Comparison of ENCODE assay signal across 1 cellular context in the genomic region with DNA sequence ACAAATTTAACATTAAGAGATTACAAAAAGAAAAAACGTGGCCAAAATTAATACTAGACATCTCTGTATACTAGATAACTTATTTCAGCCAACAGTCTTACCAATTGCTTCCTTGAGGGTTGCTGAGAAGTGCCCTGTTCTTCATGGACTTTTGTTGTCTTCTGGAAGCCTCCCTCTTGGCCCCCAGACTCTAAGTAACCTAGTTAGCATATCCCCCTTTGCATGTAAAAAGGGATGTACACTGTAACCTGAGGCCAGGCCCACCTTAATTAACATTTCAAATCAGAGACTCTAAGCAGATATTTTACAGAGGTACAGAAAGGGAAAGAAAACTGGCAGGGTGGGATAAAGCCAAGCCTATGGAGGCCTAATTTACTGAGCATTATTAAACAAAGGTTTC.
TF ChIP-seq lines count a peak whose summit lies in the region.

No MANE protein-coding gene starts in this region.

TF ChIP-seq in WTC11, 78 proteins besides CTCF, POLR2A, EP300 and RAD21 (continued from another document):
- TF ChIP-seq, protein P1, sequence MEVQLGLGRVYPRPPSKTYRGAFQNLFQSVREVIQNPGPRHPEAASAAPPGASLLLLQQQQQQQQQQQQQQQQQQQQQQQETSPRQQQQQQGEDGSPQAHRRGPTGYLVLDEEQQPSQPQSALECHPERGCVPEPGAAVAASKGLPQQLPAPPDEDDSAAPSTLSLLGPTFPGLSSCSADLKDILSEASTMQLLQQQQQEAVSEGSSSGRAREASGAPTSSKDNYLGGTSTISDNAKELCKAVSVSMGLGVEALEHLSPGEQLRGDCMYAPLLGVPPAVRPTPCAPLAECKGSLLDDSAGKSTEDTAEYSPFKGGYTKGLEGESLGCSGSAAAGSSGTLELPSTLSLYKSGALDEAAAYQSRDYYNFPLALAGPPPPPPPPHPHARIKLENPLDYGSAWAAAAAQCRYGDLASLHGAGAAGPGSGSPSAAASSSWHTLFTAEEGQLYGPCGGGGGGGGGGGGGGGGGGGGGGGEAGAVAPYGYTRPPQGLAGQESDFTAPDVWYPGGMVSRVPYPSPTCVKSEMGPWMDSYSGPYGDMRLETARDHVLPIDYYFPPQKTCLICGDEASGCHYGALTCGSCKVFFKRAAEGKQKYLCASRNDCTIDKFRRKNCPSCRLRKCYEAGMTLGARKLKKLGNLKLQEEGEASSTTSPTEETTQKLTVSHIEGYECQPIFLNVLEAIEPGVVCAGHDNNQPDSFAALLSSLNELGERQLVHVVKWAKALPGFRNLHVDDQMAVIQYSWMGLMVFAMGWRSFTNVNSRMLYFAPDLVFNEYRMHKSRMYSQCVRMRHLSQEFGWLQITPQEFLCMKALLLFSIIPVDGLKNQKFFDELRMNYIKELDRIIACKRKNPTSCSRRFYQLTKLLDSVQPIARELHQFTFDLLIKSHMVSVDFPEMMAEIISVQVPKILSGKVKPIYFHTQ (CRISPR knock-in tag; IDR thresholded peaks at IDR 0.05) = no peak
- TF ChIP-seq CBFB (CRISPR knock-in tag; IDR thresholded peaks at IDR 0.05; ENCODE audit: low read depth) (no peak), TP53 (CRISPR knock-in tag; IDR thresholded peaks at IDR 0.05) (no peak), RELA (CRISPR knock-in tag; IDR thresholded peaks at IDR 0.05; ENCODE audit: borderline replicate concordance) (no peak), ZNF121 (CRISPR knock-in tag; IDR thresholded peaks at IDR 0.05) (no peak)
